In genomic region chr1:46749403-46749802, GRCh38 we compare ENCODE assay signal across 31 cellular contexts. TPM values are rescaled to one million over a fixed set of nuclear protein-coding genes. Genes with fewer than 3 reads are reported as not detected.
DNase-seq lines count a peak whose midpoint lies in the region; ATAC-seq and TF ChIP-seq lines count a peak whose summit lies in the region.
"Had no signal": no experiment of that assay in that cellular context is flagged by ENCODE, and none has a peak within 500 bp of the region (broad histone marks: within the 10 kb centered on the region; RNA-seq: fewer than 3 reads in every experiment).

No MANE protein-coding gene starts in this region.

- WGBS in gastroesophageal sphincter (ENCODE audit: low coverage in 1 of 2), 2 donors: 57% methylated on average over 1 of the region's 1 CpG; no CpG with 5 or more reads in 1 of the 2 donors
- WGBS in tibial nerve, 2 donors: 68 to 90% methylated on average over 1 of the region's 1 CpG

- H3K4me3 ChIP-seq in gastroesophageal sphincter (no peak overlapping the region), tibial nerve (no peak overlapping the region)
- H3K4me3 ChIP-seq: adrenal gland, GM23338, smooth muscle cell had no signal

- peak overlapping the region in 3 of 4 donors; percentile 36 to 70 (median 57) for H3K27ac ChIP-seq in gastroesophageal sphincter
- H3K27ac ChIP-seq in tibial nerve: peak overlapping the region; percentile 4 to 84 (median 41)
- H3K27ac ChIP-seq: adrenal gland had no signal

- peaks cover 0 to 8% (median 0%) of the 10 kb centered on the region in 3 donors for H3K4me1 ChIP-seq in gastroesophageal sphincter
- H3K4me1 ChIP-seq in tibial nerve: peaks cover 0 to 29% (median 0%) of the 10 kb centered on the region in 4 donors

- no peaks in the 10 kb centered on the region for H3K9me3 ChIP-seq in gastroesophageal sphincter
- H3K9me3 ChIP-seq in tibial nerve: no peaks in the 10 kb centered on the region
- H3K9me3 ChIP-seq: adrenal gland had no signal

- TF ChIP-seq POLR2A in gastroesophageal sphincter (IDR thresholded peaks at IDR 0.05): no peak
- no peak for TF ChIP-seq POLR2A in tibial nerve (IDR thresholded peaks at IDR 0.05)

- intact Hi-C loops in left colon (cut with DNase I, micrococcal nuclease): no loop called here

- ATAC-seq in gastroesophageal sphincter: peak; percentile 14
- no peak for ATAC-seq in left colon
- no peak for ATAC-seq in HG02981 (IDR thresholded peaks at IDR 0.05; ENCODE audit: unreplicated experiment)
- ATAC-seq in GM19452 (IDR thresholded peaks at IDR 0.05; ENCODE audit: unreplicated experiment): no peak
- ATAC-seq: GM23338, HepG2 had no signal

- H3K27me3 ChIP-seq in gastroesophageal sphincter: peaks cover 48% of the 10 kb centered on the region
- no peaks in the 10 kb centered on the region for H3K27me3 ChIP-seq in tibial nerve
- H3K27me3 ChIP-seq: adrenal gland had no signal

- DNase-seq in M059J (ENCODE audit: low read depth): peak; percentile 67
- peak; percentile 7 for DNase-seq in amniotic epithelial cell (ENCODE audit: low read depth)
- no peak for DNase-seq in tibial nerve (ENCODE audit: low spot score in 2 of 2)
- no peak for DNase-seq in left colon
- DNase-seq: activated CD4-positive, alpha-beta T cell treated with anti-CD3 and anti-CD28 coated beads, Interleukin-2, amount 10 ng/mL, durations not matched to agents 7 days and 5 days; activated naive CD4-positive, alpha-beta T cell; activated T-cell treated with anti-CD3 and anti-CD28 coated beads, Interleukin-2, amount 50 U/mL, for 48 hours; adrenal gland; CD4-positive, alpha-beta T cell; effector CD4-positive, alpha-beta T cell; hypothalamus; immature natural killer cell; Karpas-422; natural killer cell; NCI-H1694 treated with DMSO at 0.1 percent for 48 hours; NCI-H2171; NCI-H510A; SIG-M5; stimulated activated CD4-positive, alpha-beta T cell treated with anti-CD3 and anti-CD28 coated beads, Interleukin-2, amount 100 ng/mL, for 24 hours had no signal

- TF ChIP-seq CTCF in gastroesophageal sphincter (IDR thresholded peaks at IDR 0.05) (no peak), tibial nerve (IDR thresholded peaks at IDR 0.05) (no peak)

- H3K36me3 ChIP-seq in gastroesophageal sphincter (no peaks in the 10 kb centered on the region), tibial nerve (no peaks in the 10 kb centered on the region)
- H3K36me3 ChIP-seq: adrenal gland had no signal

- TF ChIP-seq EP300 in gastroesophageal sphincter (IDR thresholded peaks at IDR 0.05) (no peak), tibial nerve (IDR thresholded peaks at IDR 0.05) (no peak)

RNA-seq across cellular contexts. Expression of gene EFCAB14, which starts 30.5 kb away (rescaled TPM):
- total RNA-seq in M059J (2014; rRNA removed; shearing (Covaris generic)): 71.6 and 113 TPM in 2 replicates
- 100 to 1,000 TPM; 109 to 133 (median 116) TPM for total RNA-seq in gastroesophageal sphincter
- 100 to 1,000 TPM in 2 of 4 donors, 10 to 100 TPM in 2; 81.0 to 106 (median 97.0) TPM for total RNA-seq in tibial nerve
- 100 to 1,000 TPM; 114 to 138 TPM for total RNA-seq in left colon

RNA-seq across cellular contexts. Expression of gene CYP4B1, which starts 49.4 kb away (rescaled TPM):
- total RNA-seq in M059J (2014; rRNA removed; shearing (Covaris generic)): not detected in 2 replicates
- 100 to 1,000 TPM in 1 of 4 donors, 10 to 100 TPM in 3; 42.5 to 184 (median 77.6) TPM for total RNA-seq in gastroesophageal sphincter
- 1,000 to 10,000 TPM in 2 of 4 donors, 100 to 1,000 TPM in 2; 578 to 1,081 (median 834) TPM for total RNA-seq in tibial nerve
- total RNA-seq in left colon: 1 to 10 TPM; 2.1 to 2.9 TPM
- total RNA-seq: activated CD4-positive, alpha-beta T cell treated with anti-CD3 and anti-CD28 coated beads, Interleukin-2, amount 10 ng/mL, durations not matched to agents 7 days and 5 days; CD4-positive, alpha-beta T cell; Daoy; epithelial cell of proximal tubule; frontal cortex; GM23338; HepG2; mononuclear cell; natural killer cell; OCI-LY7; pulmonary artery endothelial cell; smooth muscle cell had no signal

Comparison
In these comparisons a context has a peak if more than half of its experiments do, and no peak if none do; other contexts are left out.
1. DNase-seq: peak in M059J (single experiment) and amniotic epithelial cell (single experiment); none in tibial nerve (0 of 2) and left colon (0 of 2).
2. RNA of gene CYP4B1, which starts 49.4 kb away (total RNA-seq): 578 to 1,081 TPM in tibial nerve and 42.5 to 184 TPM in gastroesophageal sphincter; 2.1 to 2.9 TPM in left colon and not detected in M059J; every median in the first group is over 10 times any median in the second.